ENCODE assay signal across 9 cellular contexts in the genomic region with DNA sequence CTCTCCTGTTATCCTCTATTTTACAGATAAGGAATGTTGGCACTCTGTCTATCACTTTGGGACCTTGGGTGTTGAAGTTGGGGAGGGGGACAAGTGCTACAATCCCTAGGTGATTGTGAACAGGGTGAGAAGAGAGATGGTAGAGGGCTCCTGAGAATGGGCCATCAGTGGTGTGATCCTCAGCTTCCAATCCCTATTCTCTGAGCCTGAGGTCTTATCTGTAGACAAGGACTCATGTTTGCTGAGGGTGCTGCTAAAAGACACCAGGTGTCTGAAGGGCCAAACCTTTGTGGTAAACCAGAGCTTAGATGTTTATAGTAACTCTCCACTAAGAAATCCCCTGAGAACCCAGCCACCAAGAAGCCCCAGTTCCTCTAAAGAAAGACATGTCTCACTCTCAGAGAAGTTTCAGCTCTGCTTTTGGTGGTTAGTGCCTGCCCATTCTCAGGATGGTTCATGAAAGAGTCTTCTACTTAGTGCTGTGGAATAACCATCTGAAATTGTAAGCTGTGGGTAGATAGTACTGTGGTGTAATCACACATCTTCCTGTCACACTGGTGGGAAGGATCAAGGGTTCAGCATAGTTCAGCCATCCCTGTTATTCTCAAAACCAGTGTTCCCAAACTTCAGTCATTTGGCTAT. TPM values are rescaled to one million over a fixed set of nuclear protein-coding genes. Genes with fewer than 3 reads are reported as not detected.
A peak's percentile ranks its signal among the peaks of the same experiment; 100 is the strongest.
DNase-seq lines count a peak whose midpoint lies in the region; ATAC-seq and TF ChIP-seq lines count a peak whose summit lies in the region.
"Had no signal": no experiment of that assay in that cellular context is flagged by ENCODE, and none has a peak within 500 bp of the region (broad histone marks: within the 10 kb centered on the region; RNA-seq: fewer than 3 reads in every experiment).

No MANE protein-coding gene starts in this region.

- no peak overlapping the region for H3K4me3 ChIP-seq in sigmoid colon

- DNase-seq in germinal center (ENCODE audit: low spot score) (peak; percentile 76), inferior parietal cortex (ENCODE audit: extremely low spot score) (no peak), mucosa of gallbladder (ENCODE audit: low spot score) (no peak), sigmoid colon (no peak)
- DNase-seq in stimulated activated naive CD4-positive, alpha-beta T cell (lab: John Stamatoyannopoulos, UW) = no peak
- DNase-seq: NCI-H82 had no signal

- H3K27me3 ChIP-seq in sigmoid colon = no peaks in the 10 kb centered on the region

- intact Hi-C loops in sigmoid colon (cut with DNase I) = no loop called here

- ATAC-seq in GM18520 (IDR thresholded peaks at IDR 0.05; ENCODE audit: unreplicated experiment) = peak; percentile 93
- ATAC-seq in GM21447 (IDR thresholded peaks at IDR 0.05; ENCODE audit: unreplicated experiment) = peak; percentile 83
- ATAC-seq in HG03439 (IDR thresholded peaks at IDR 0.05; ENCODE audit: unreplicated experiment) = peak; percentile 93

- no peak for TF ChIP-seq CTCF in sigmoid colon (IDR thresholded peaks at IDR 0.05)

- no peaks in the 10 kb centered on the region for H3K4me1 ChIP-seq in sigmoid colon

- no peaks in the 10 kb centered on the region for H3K9me3 ChIP-seq in sigmoid colon

- H3K36me3 ChIP-seq in sigmoid colon = no peaks in the 10 kb centered on the region

- TF ChIP-seq POLR2A in sigmoid colon (IDR thresholded peaks at IDR 0.05) = no peak

- TF ChIP-seq EP300 in sigmoid colon (IDR thresholded peaks at IDR 0.05) = no peak

- H3K27ac ChIP-seq in sigmoid colon = no peak overlapping the region

RNA-seq across cellular contexts. Expression of a gene that starts 58.2 kb away (rescaled TPM):
- total RNA-seq in mucosa of gallbladder = 15.1 TPM
- 1 to 10 TPM in 2 of 4 donors, under 1 TPM in 2; 0.28 to 1.8 (median 1.1) TPM for total RNA-seq in sigmoid colon
- 1 to 10 TPM; 3.8 to 7.2 (median 6.0) TPM for polyA plus RNA-seq in sigmoid colon
